In the genomic region with DNA sequence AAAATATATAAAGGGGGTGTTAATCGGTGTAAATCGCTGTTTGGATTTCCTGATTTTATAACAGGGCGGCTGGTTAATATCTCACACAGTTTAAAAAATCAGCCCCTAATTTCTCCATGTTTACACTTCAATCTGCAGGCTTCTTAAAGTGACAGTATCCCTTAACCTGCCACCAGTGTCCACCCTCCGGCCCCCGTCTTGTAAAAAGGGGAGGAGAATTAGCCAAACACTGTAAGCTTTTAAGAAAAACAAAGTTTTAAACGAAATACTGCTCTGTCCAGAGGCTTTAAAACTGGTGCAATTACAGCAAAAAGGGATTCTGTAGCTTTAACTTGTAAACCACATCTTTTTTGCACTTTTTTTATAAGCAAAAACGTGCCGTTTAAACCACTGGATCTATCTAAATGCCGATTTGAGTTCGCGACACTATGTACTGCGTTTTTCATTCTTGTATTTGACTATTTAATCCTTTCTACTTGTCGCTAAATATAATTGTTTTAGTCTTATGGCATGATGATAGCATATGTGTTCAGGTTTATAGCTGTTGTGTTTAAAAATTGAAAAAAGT, we compare ENCODE assay signal across 8 cellular contexts. TPM values are rescaled to one million over a fixed set of nuclear protein-coding genes. Genes with fewer than 3 reads are reported as not detected.
A peak's percentile ranks its signal among the peaks of the same experiment; 100 is the strongest.
DNase-seq lines count a peak whose midpoint lies in the region; ATAC-seq and TF ChIP-seq lines count a peak whose summit lies in the region.

No MANE protein-coding gene starts in this region.

- H3K4me1 Mint-ChIP-seq in HFFc6 (ENCODE audit: low read depth) = peaks cover 33% of the 10 kb centered on the region

- peaks cover 35% of the 10 kb centered on the region for H3K79me2 ChIP-seq in ACC112 (ENCODE audit: control insufficient read depth, insufficient read depth, low read length, unreplicated experiment)

- DNase-seq in HFFc6 (peak; percentile 8), breast epithelium (ENCODE audit: low spot score in 2 of 2) (peak in 1 of 2 donors; percentile 17), medulla oblongata (ENCODE audit: extremely low spot score) (peak; percentile 28), mucosa of gallbladder (ENCODE audit: low spot score) (no peak)
- DNase-seq in activated CD8-positive, alpha-beta memory T cell treated with anti-CD3 and anti-CD28 coated beads, Interleukin-2, amount 50 U/mL, for 4 hours = no peak
- no peak for DNase-seq in activated CD8-positive, alpha-beta memory T cell treated with anti-CD3 and anti-CD28 coated beads, Interleukin-2, amount 50 U/mL, for 48 hours

- H3K4me3 ChIP-seq in ACC112 (ENCODE audit: low read depth, low read length) = peak overlapping the region; percentile 97
- peak overlapping the region; percentile 71 to 88 (median 82) for H3K4me3 ChIP-seq in breast epithelium

- no peaks in the 10 kb centered on the region for H3K27me3 Mint-ChIP-seq in HFFc6 (ENCODE audit: insufficient read depth)

- H3K27me3 ChIP-seq in ACC112 (ENCODE audit: insufficient read depth, low read length) = no peaks in the 10 kb centered on the region
- no peaks in the 10 kb centered on the region for H3K27me3 ChIP-seq in breast epithelium

- no peak for TF ChIP-seq POLR2A in breast epithelium (IDR thresholded peaks at IDR 0.05)

- H3K36me3 Mint-ChIP-seq in HFFc6 (ENCODE audit: low read depth) = no peaks in the 10 kb centered on the region

- no peak for TF ChIP-seq CTCF in HFFc6 (IDR thresholded peaks at IDR 0.05)
- TF ChIP-seq CTCF in breast epithelium (IDR thresholded peaks at IDR 0.05) = no peak

- H3K36me3 ChIP-seq in ACC112 (ENCODE audit: insufficient read depth, low read length) = no peaks in the 10 kb centered on the region
- H3K36me3 ChIP-seq in breast epithelium = no peaks in the 10 kb centered on the region

- peaks cover 13% of the 10 kb centered on the region for H3K4me1 ChIP-seq in ACC112 (ENCODE audit: control insufficient read depth, insufficient read depth, low read length, unreplicated experiment)
- peaks cover 0 to 8% of the 10 kb centered on the region in 2 donors for H3K4me1 ChIP-seq in breast epithelium

- H3K27ac Mint-ChIP-seq in HFFc6 = peak overlapping the region; percentile 65; the same call in 1 of the 2 replicates

- H3K9me3 ChIP-seq in breast epithelium = peaks cover 0 to 3% of the 10 kb centered on the region in 2 donors

- intact Hi-C loops in breast epithelium (cut with DNase I; ENCODE audit: low total_unique reads) = no loop called here

- no peaks in the 10 kb centered on the region for H3K9me3 Mint-ChIP-seq in HFFc6

- H2AFZ ChIP-seq in ACC112 (ENCODE audit: low read length, unreplicated experiment) = peak overlapping the region; percentile 82

- H3K27ac ChIP-seq in ACC112 (ENCODE audit: low read depth, low read length) = no peak overlapping the region; the same call in 1 of the 2 replicates
- H3K27ac ChIP-seq in breast epithelium = peak overlapping the region; percentile 34 to 97

- H3K4me3 Mint-ChIP-seq in HFFc6 = peak overlapping the region; percentile 98

- no peak for ATAC-seq in HG02759 (IDR thresholded peaks at IDR 0.05; ENCODE audit: unreplicated experiment)

RNA-seq across cellular contexts. Expression of a gene that starts 4.2 kb away (rescaled TPM):
- 1 to 10 TPM; 3.3 to 6.4 (median 3.6) TPM for total RNA-seq in HFFc6 (2021; fragmentation: NEBNext Ultra II Directional; extraction: Animal tissue kit (Norgen Biotek cat#: 25700))
- 10 to 100 TPM; 18.2 to 71.0 (median 48.8) TPM for total RNA-seq in breast epithelium
- 79.4 TPM for total RNA-seq in mucosa of gallbladder

Comparison
In these comparisons a context has a peak if more than half of its experiments do, and no peak if none do; other contexts are left out.
1. DNase-seq: peak in HFFc6 (single experiment) and medulla oblongata (single experiment); none in activated CD8-positive, alpha-beta memory T cell treated with anti-CD3 and anti-CD28 coated beads, Interleukin-2, amount 50 U/mL, for 4 hours (single experiment), activated CD8-positive, alpha-beta memory T cell treated with anti-CD3 and anti-CD28 coated beads, Interleukin-2, amount 50 U/mL, for 48 hours (single experiment) and mucosa of gallbladder (single experiment).